In genomic region chr3:120057626-120058025, GRCh38 we compare ENCODE assay signal across 23 cellular contexts. TPM values are rescaled to one million over a fixed set of nuclear protein-coding genes. Genes with fewer than 3 reads are reported as not detected.
DNase-seq lines count a peak whose midpoint lies in the region; ATAC-seq lines count a peak whose summit lies in the region.
"Had no signal": no experiment of that assay in that cellular context is flagged by ENCODE, and none has a peak within 500 bp of the region (broad histone marks: within the 10 kb centered on the region; RNA-seq: fewer than 3 reads in every experiment).

No MANE protein-coding gene starts in this region.

- DNase-seq in cardiac septum (ENCODE audit: low spot score), result no peak
- no peak for DNase-seq in Kasumi-1 (lab: John Stamatoyannopoulos, UW)
- DNase-seq in NAMALWA (ENCODE audit: low spot score), result no peak
- DNase-seq: activated CD4-positive, alpha-beta memory T cell treated with anti-CD3 and anti-CD28 coated beads, Interleukin-2, amount 10 ng/mL, durations not matched to agents 7 days and 5 days; activated CD4-positive, CD25-positive, alpha-beta regulatory T cell treated with anti-CD3 and anti-CD28 coated beads, Interleukin-2, amount 50 U/mL, for 72 hours; activated CD8-positive, alpha-beta memory T cell treated with anti-CD3 and anti-CD28 coated beads, Interleukin-2, amount 50 U/mL, for 48 hours; activated naive CD4-positive, alpha-beta T cell treated with anti-CD3 and anti-CD28 coated beads, Interleukin-2, amount 50 U/mL, for 16 hours; effector CD4-positive, alpha-beta T cell; glutamatergic neuron; H7; left ventricle myocardium superior; NCI-H1436 treated with DMSO at 0.1 percent for 48 hours; NCI-H345; sigmoid colon; SK-N-SH; stimulated activated CD4-positive, alpha-beta T cell treated with anti-CD3 and anti-CD28 coated beads, Interleukin-4, amount 100 ng/mL, for 24 hours had no signal

- ATAC-seq in GM18870 (IDR thresholded peaks at IDR 0.05; ENCODE audit: unreplicated experiment) (peak; percentile 81), GM19438 (IDR thresholded peaks at IDR 0.05; ENCODE audit: low read depth, unreplicated experiment) (peak; percentile 61), HG02798 (IDR thresholded peaks at IDR 0.05; ENCODE audit: poor library complexity, unreplicated experiment) (peak; percentile 61), HG03571 (IDR thresholded peaks at IDR 0.05; ENCODE audit: unreplicated experiment) (peak; percentile 77), GM21619 (IDR thresholded peaks at IDR 0.05; ENCODE audit: unreplicated experiment) (no peak)
- ATAC-seq: activated T-helper 17 cell treated with anti-CD3 and anti-CD28 coated beads, Interleukin-2, amount 50 U/mL, for 72 hours; left ventricle myocardium superior; stimulated activated effector memory CD8-positive, alpha-beta T cell treated with anti-CD3 and anti-CD28 coated beads, Interleukin-12 subunit alpha, Interleukin-12 subunit beta, amount 100 ng/mL, for 72 hours had no signal

- intact Hi-C loops in cardiac septum (cut with DNase I), result no loop called here

RNA-seq across cellular contexts. Expression of gene GSK3B, which starts 36.6 kb away (rescaled TPM):
- 46.8 TPM for total RNA-seq in cardiac septum
